ENCODE assay signal across 8 cellular contexts in genomic region chr1:117929340-117930172, GRCh38. TPM values are rescaled to one million over a fixed set of nuclear protein-coding genes. Genes with fewer than 3 reads are reported as not detected.
DNase-seq lines count a peak whose midpoint lies in the region; ATAC-seq and TF ChIP-seq lines count a peak whose summit lies in the region.

TSS of gene GDAP2 (minus strand) at chr1:117929621. CDS start at chr1:117920357, 9,264 bp downstream.
TSS of gene WDR3 (plus strand) at chr1:117929739. CDS start at chr1:117933320, 3,581 bp downstream.

- H3K4me3 ChIP-seq in AG10803 (ENCODE audit: low read length), result peak within 1 kb of the TSS; percentile 96

- ATAC-seq in GM19043 (IDR thresholded peaks at IDR 0.05; ENCODE audit: low read depth, unreplicated experiment) (peak; percentile 92), HG03378 (IDR thresholded peaks at IDR 0.05; ENCODE audit: unreplicated experiment) (peak; percentile 94)

- DNase-seq in AG10803 (ENCODE audit: low read depth) (peak; percentile 96), NCI-H460 (ENCODE audit: extremely low read depth, low read depth) (peak; percentile 92), cerebellar nuclear complex (lab: John Stamatoyannopoulos, UW) (peak; percentile 81 to 89), islet precursor cell (peak; percentile 99)
- peak; percentile 92 for DNase-seq in activated CD4-positive, CD25-positive, alpha-beta regulatory T cell treated with anti-CD3 and anti-CD28 coated beads, Interleukin-2, amount 50 U/mL, for 72 hours
- peak; percentile 89 to 96 (median 91) for DNase-seq in stimulated activated CD4-positive, alpha-beta T cell treated with anti-CD3 and anti-CD28 coated beads, Interleukin-12 subunit alpha, Interleukin-12 subunit beta, amount 100 ng/mL, for 48 hours (ENCODE audit: low read depth in 2 of 3, low spot score in 1 of 3)

- TF ChIP-seq CTCF in AG10803 (conservative IDR thresholded peaks at IDR 0.05; ENCODE audit: low read length), result no peak

RNA-seq across cellular contexts. Expression of gene GDAP2, which starts in this region (rescaled TPM):
- total RNA-seq in NCI-H460 (2014; rRNA removed; shearing (Covaris generic)), result 16.5 and 18.6 TPM in 2 replicates
- polyA plus RNA-seq in NCI-H460 (2014; cell fraction: nucleus; rRNA removed), result 5.0 and 13.6 TPM in 2 replicates

RNA-seq across cellular contexts. Expression of gene WDR3, which starts in this region (rescaled TPM):
- total RNA-seq in NCI-H460 (2014; rRNA removed; shearing (Covaris generic)), result 27.9 and 28.4 TPM in 2 replicates
- 50.2 and 73.2 TPM in 2 replicates for polyA plus RNA-seq in NCI-H460 (2014; cell fraction: nucleus; rRNA removed)

Comparison
In these comparisons a context has a peak if more than half of its experiments do, and no peak if none do; other contexts are left out.
1. Peak in every context shown above with its lines: DNase-seq, ATAC-seq and H3K4me3 ChIP-seq.